1 cellular context compared by ENCODE assay signal in genomic region chr5:119389288-119390065, GRCh38.
TF ChIP-seq lines count a peak whose summit lies in the region.

No MANE protein-coding gene starts in this region.

TF ChIP-seq in GM23338, 12 proteins besides CTCF, POLR2A, EP300 and RAD21 (continued from another document):
- TF ChIP-seq REST (IDR thresholded peaks at IDR 0.05; ENCODE audit: unreplicated experiment) (no peak), STAT1 (IDR thresholded peaks at IDR 0.05; ENCODE audit: unreplicated experiment) (no peak), EZH2 (IDR thresholded peaks at IDR 0.05; ENCODE audit: low read depth, unreplicated experiment) (no peak), ZNF331 (CRISPR knock-in tag; IDR thresholded peaks at IDR 0.05; ENCODE audit: low read depth) (no peak), POLR2AphosphoS5 (IDR thresholded peaks at IDR 0.05; ENCODE audit: low read depth) (no peak), ZNF114 (CRISPR knock-in tag; IDR thresholded peaks at IDR 0.05) (no peak), EZH2phosphoT487 (IDR thresholded peaks at IDR 0.05; ENCODE audit: unreplicated experiment) (no peak), ETS1 (IDR thresholded peaks at IDR 0.05) (no peak), NANOG (IDR thresholded peaks at IDR 0.05; ENCODE audit: borderline replicate concordance) (no peak)
TF ChIP-seq in GM23338: peak in this region for 0.
